31 cellular contexts compared by ENCODE assay signal in genomic region chr5:13581132-13581531, GRCh38.
"Had no signal": no experiment of that assay in that cellular context is flagged by ENCODE, and none has a peak within 500 bp of the region (broad histone marks: within the 10 kb centered on the region; RNA-seq: fewer than 3 reads in every experiment).

No MANE protein-coding gene starts in this region.

- FAIRE-seq: endometrium, endothelial cell of umbilical vein had no signal

- DNase-seq: activated B cell treated with CpG ODN at 0.5 μM for 24 hours; activated CD4-positive, alpha-beta memory T cell treated with anti-CD3 and anti-CD28 coated beads, Interleukin-2, amount 10 ng/mL, durations not matched to agents 7 days and 5 days; activated CD4-positive, alpha-beta T cell treated with anti-CD3 and anti-CD28 coated beads, Interleukin-2, amount 10 ng/mL, durations not matched to agents 24 days and 14 days; activated CD4-positive, alpha-beta T cell treated with anti-CD3 and anti-CD28 coated beads, Interleukin-2, amount 50 U/mL, for 4 hours; activated CD8-positive, alpha-beta memory T cell treated with anti-CD3 and anti-CD28 coated beads, Interleukin-2, amount 50 U/mL, for 48 hours; activated gamma-delta T cell; activated naive CD4-positive, alpha-beta T cell; activated naive CD4-positive, alpha-beta T cell treated with anti-CD3 and anti-CD28 coated beads, Interleukin-2, amount 10 ng/mL, durations not matched to agents 7 days and 5 days; activated naive CD8-positive, alpha-beta T cell treated with anti-CD3 and anti-CD28 coated beads, Interleukin-2, amount 10 ng/mL, durations not matched to agents 7 days and 5 days; activated T-cell treated with anti-CD3 and anti-CD28 coated beads for 4 hours; activated T-cell treated with anti-CD3 and anti-CD28 coated beads, Interleukin-2, amount 50 U/mL, for 24 hours; activated T-cell treated with anti-CD3 and anti-CD28 coated beads, Interleukin-2, amount 50 U/mL, for 72 hours; central memory CD4-positive, alpha-beta T cell; cerebellar nuclear complex; colonic mucosa; effector CD8-positive, alpha-beta T cell; esophagus squamous epithelium; foreskin melanocyte; T-helper 1 cell; T-helper 17 cell; T1000; WERI-Rb-1 had no signal

- H3K27me3 ChIP-seq: ascending aorta, breast epithelium, cardiac muscle cell, colonic mucosa, esophagus squamous epithelium, gastroesophageal sphincter had no signal

- H3K4me3 ChIP-seq: ascending aorta, breast epithelium, cardiac muscle cell, colonic mucosa, esophagus squamous epithelium, gastroesophageal sphincter had no signal

- H3K9me3 ChIP-seq: ascending aorta, breast epithelium, colonic mucosa, esophagus squamous epithelium, gastroesophageal sphincter had no signal

- H3K4me1 ChIP-seq: ascending aorta, breast epithelium, colonic mucosa, esophagus squamous epithelium, gastroesophageal sphincter had no signal

- H3K36me3 ChIP-seq: ascending aorta, breast epithelium, cardiac muscle cell, colonic mucosa, esophagus squamous epithelium, gastroesophageal sphincter, WERI-Rb-1 had no signal

- H3K27ac ChIP-seq: ascending aorta, breast epithelium, cardiac muscle cell, colonic mucosa, epithelial cell of prostate, esophagus squamous epithelium, gastroesophageal sphincter, WERI-Rb-1 had no signal

- ATAC-seq: activated CD4-positive, CD25-positive, alpha-beta regulatory T cell treated with anti-CD3 and anti-CD28 coated beads, Interleukin-2, amount 50 U/mL, for 24 hours; activated naive CD4-positive, alpha-beta T cell treated with anti-CD3 and anti-CD28 coated beads, Interleukin-2, amount 50 U/mL, for 72 hours; activated T-cell treated with anti-CD3 and anti-CD28 coated beads, Interleukin-2, amount 50 U/mL, for 72 hours; gastroesophageal sphincter; T-helper 17 cell had no signal
